Comparison of ENCODE assay signal across 3 cellular contexts in genomic region chr7:50519350-50519749, GRCh38. TPM values are rescaled to one million over a fixed set of nuclear protein-coding genes. Genes with fewer than 3 reads are reported as not detected.
"Had no signal": no experiment of that assay in that cellular context is flagged by ENCODE, and none has a peak within 500 bp of the region (broad histone marks: within the 10 kb centered on the region; RNA-seq: fewer than 3 reads in every experiment).

No MANE protein-coding gene starts in this region.

RNA-seq across cellular contexts. Expression of gene DDC, which starts 45.9 kb away (rescaled TPM):
- total RNA-seq: subcutaneous adipose tissue, ureter, uterus had no signal
